ENCODE assay signal across 1 cellular context in genomic region chrX:115234220-115234557, GRCh38.
TF ChIP-seq lines count a peak whose summit lies in the region.

No MANE protein-coding gene starts in this region.

TF ChIP-seq in endothelial cell of umbilical vein, 7 proteins besides CTCF, POLR2A, EP300 and RAD21:
- no peak for TF ChIP-seq GATA2 (IDR thresholded peaks at IDR 0.05; ENCODE audit: insufficient read depth, insufficient read length, low read depth, low read length)
- no peak for TF ChIP-seq FOS (IDR thresholded peaks at IDR 0.05; ENCODE audit: borderline replicate concordance, insufficient read depth, low read length)
- TF ChIP-seq JUN (IDR thresholded peaks at IDR 0.05; ENCODE audit: borderline replicate concordance, insufficient read depth, insufficient read length, low read depth), result no peak
- no peak for TF ChIP-seq POLR2AphosphoS5 (IDR thresholded peaks at IDR 0.05; ENCODE audit: insufficient read depth, low read depth, low read length)
- no peak for TF ChIP-seq MAX (IDR thresholded peaks at IDR 0.05; ENCODE audit: insufficient read depth, insufficient read length)
- TF ChIP-seq EZH2 (IDR thresholded peaks at IDR 0.05; ENCODE audit: borderline replicate concordance, low read depth, low read length, severe bottlenecking), result no peak
- TF ChIP-seq MYC (IDR thresholded peaks at IDR 0.05; ENCODE audit: low read depth, low read length), result no peak
